In genomic region chr17:75854111-75854748, GRCh38 we compare ENCODE assay signal across 1 cellular context.
TF ChIP-seq lines count a peak whose summit lies in the region.

No MANE protein-coding gene starts in this region.

TF ChIP-seq in endothelial cell of umbilical vein, 7 proteins besides CTCF, POLR2A, EP300 and RAD21:
- peak; percentile 66 for TF ChIP-seq JUN (IDR thresholded peaks at IDR 0.05; ENCODE audit: borderline replicate concordance, insufficient read depth, insufficient read length, low read depth)
- TF ChIP-seq EZH2 (IDR thresholded peaks at IDR 0.05; ENCODE audit: borderline replicate concordance, low read depth, low read length, severe bottlenecking): no peak
- peak; percentile 58 for TF ChIP-seq FOS (IDR thresholded peaks at IDR 0.05; ENCODE audit: borderline replicate concordance, insufficient read depth, low read length)
- TF ChIP-seq MAX (IDR thresholded peaks at IDR 0.05; ENCODE audit: insufficient read depth, insufficient read length): no peak
- TF ChIP-seq GATA2 (IDR thresholded peaks at IDR 0.05; ENCODE audit: insufficient read depth, insufficient read length, low read depth, low read length): no peak
- peak; percentile 26 for TF ChIP-seq POLR2AphosphoS5 (IDR thresholded peaks at IDR 0.05; ENCODE audit: insufficient read depth, low read depth, low read length)
- no peak for TF ChIP-seq MYC (IDR thresholded peaks at IDR 0.05; ENCODE audit: low read depth, low read length)
TF ChIP-seq in endothelial cell of umbilical vein: peak in this region for 3.
